Comparison of ENCODE assay signal across 8 cellular contexts in genomic region chr17:18780991-18781718, GRCh38. TPM values are rescaled to one million over a fixed set of nuclear protein-coding genes. Genes with fewer than 3 reads are reported as not detected.
DNase-seq lines count a peak whose midpoint lies in the region; ATAC-seq and TF ChIP-seq lines count a peak whose summit lies in the region.
"Not testable (repeated sequence)": the region's sequence is repeated elsewhere in the genome, so short reads cannot be mapped to it uniquely, and the experiment has no call there.

TSS of gene TVP23B (plus strand) at chr17:18781183. CDS start at chr17:18781294, 111 bp downstream.

- ATAC-seq in GM18499 (IDR thresholded peaks at IDR 0.05; ENCODE audit: insufficient read depth, unreplicated experiment) (peak; percentile 78), HG02938 (IDR thresholded peaks at IDR 0.05; ENCODE audit: unreplicated experiment) (peak; percentile 96), left ventricle myocardium superior (peak; percentile 100)

- peak within 1 kb of the TSS; percentile 98 for H3K4me3 Mint-ChIP-seq in T-helper 1 cell treated with Interleukin-12 subunit alpha and Interleukin-12 subunit beta and Interleukin-4 antibody, amounts not matched to agents 30 μg/mL and 1 μg/mL, for 36 hours

- not testable (repeated sequence) for H3K4me1 ChIP-seq in prostate gland (replicated peaks)

- under 1% methylated on average over 24 of the region's 56 CpGs for WGBS in prostate gland

- H3K27ac Mint-ChIP-seq in T-helper 1 cell treated with Interleukin-12 subunit alpha and Interleukin-12 subunit beta and Interleukin-4 antibody, amounts not matched to agents 30 μg/mL and 1 μg/mL, for 36 hours: peak within 1 kb of the TSS; percentile 98

- TF ChIP-seq POLR2A in prostate gland (IDR thresholded peaks at IDR 0.05): peak; percentile 80

- H3K4me3 ChIP-seq in prostate gland: peak within 1 kb of the TSS; percentile 41 to 50

- peak within 1 kb of the TSS; percentile 74 to 78 for H3K27ac ChIP-seq in prostate gland

- intact Hi-C loops in left ventricle myocardium superior (cut with micrococcal nuclease); prostate gland (cut with DNase I): not testable (repeated sequence)

- not testable (repeated sequence) for H3K9me3 Mint-ChIP-seq in T-helper 1 cell treated with Interleukin-12 subunit alpha and Interleukin-12 subunit beta and Interleukin-4 antibody, amounts not matched to agents 30 μg/mL and 1 μg/mL, for 36 hours

- not testable (repeated sequence) for H3K36me3 ChIP-seq in prostate gland

- not testable (repeated sequence) for H3K36me3 Mint-ChIP-seq in T-helper 1 cell treated with Interleukin-12 subunit alpha and Interleukin-12 subunit beta and Interleukin-4 antibody, amounts not matched to agents 30 μg/mL and 1 μg/mL, for 36 hours (ENCODE audit: low read depth)

- peak; percentile 89 for DNase-seq in NCI-H1694 treated with DMSO at 0.1 percent for 48 hours (lab: John Stamatoyannopoulos, UW)
- peak; percentile 62 for DNase-seq in amniotic stem cell (lab: John Stamatoyannopoulos, UW)
- peak; percentile 98 for DNase-seq in left ventricle myocardium superior
- DNase-seq in prostate gland (ENCODE audit: low spot score): peak; percentile 96
- peak; percentile 98 for DNase-seq in ureter (ENCODE audit: low spot score)

- H3K9me3 ChIP-seq in prostate gland: not testable (repeated sequence)

- not testable (repeated sequence) for H3K27me3 Mint-ChIP-seq in T-helper 1 cell treated with Interleukin-12 subunit alpha and Interleukin-12 subunit beta and Interleukin-4 antibody, amounts not matched to agents 30 μg/mL and 1 μg/mL, for 36 hours (ENCODE audit: low read depth)

- peaks cover 17% of the 10 kb centered on the region for H3K4me1 Mint-ChIP-seq in T-helper 1 cell treated with Interleukin-12 subunit alpha and Interleukin-12 subunit beta and Interleukin-4 antibody, amounts not matched to agents 30 μg/mL and 1 μg/mL, for 36 hours (ENCODE audit: low read depth)

- TF ChIP-seq CTCF in prostate gland (IDR thresholded peaks at IDR 0.05): not testable (repeated sequence)

- H3K27me3 ChIP-seq in prostate gland (replicated peaks; ENCODE audit: insufficient read depth): not testable (repeated sequence)

RNA-seq across cellular contexts. Expression of gene TVP23B, which starts in this region (rescaled TPM):
- total RNA-seq in left ventricle myocardium superior (22.5 TPM), prostate gland (10 to 100 TPM; 39.8 to 43.7 TPM), ureter (38.0 TPM)

Comparison
In these comparisons a context has a peak if more than half of its experiments do, and no peak if none do; other contexts are left out.
1. Peak in every context shown above with its lines: DNase-seq, ATAC-seq, H3K4me3 ChIP-seq and H3K27ac ChIP-seq.